Comparison of ENCODE assay signal across 15 cellular contexts in genomic region chr22:23127788-23128187, GRCh38. TPM values are rescaled to one million over a fixed set of nuclear protein-coding genes. Genes with fewer than 3 reads are reported as not detected.
DNase-seq lines count a peak whose midpoint lies in the region; ATAC-seq and TF ChIP-seq lines count a peak whose summit lies in the region.
"Had no signal": no experiment of that assay in that cellular context is flagged by ENCODE, and none has a peak within 500 bp of the region (broad histone marks: within the 10 kb centered on the region; RNA-seq: fewer than 3 reads in every experiment).

No MANE protein-coding gene starts in this region.

- peak overlapping the region; percentile 45; the same call in 1 of the 2 replicates for H3K9ac ChIP-seq in Karpas-422 (ENCODE audit: low read length)

- TF ChIP-seq CTCF in brain (conservative IDR thresholded peaks at IDR 0.05): no peak

- H3K9me3 Mint-ChIP-seq in brain: peaks cover 0 to 2% (median 0%) of the 10 kb centered on the region in 5 experiments
- H3K9me3 Mint-ChIP-seq in activated CD8-positive, alpha-beta T cell treated with anti-CD3 and anti-CD28 coated beads, Interleukin-2, amount 10 ng/mL, durations not matched to agents 7 days and 5 days (ENCODE audit: insufficient read depth): no peaks in the 10 kb centered on the region
- H3K9me3 Mint-ChIP-seq: CD8-positive, alpha-beta memory T cell; IgD-negative memory B cell had no signal

- H3K27ac ChIP-seq in Karpas-422 (ENCODE audit: low read length): no peak overlapping the region
- peak overlapping the region; percentile 86 for H3K27ac ChIP-seq in layer of hippocampus (ENCODE audit: low read depth, low read length)
- H3K27ac ChIP-seq in temporal lobe (ENCODE audit: low read depth, low read length): peak overlapping the region; percentile 83
- H3K27ac ChIP-seq: C4-2B, SJCRH30 had no signal

- H4K20me1 ChIP-seq in Karpas-422 (ENCODE audit: insufficient read depth, low read depth, low read length): no peaks in the 10 kb centered on the region

- peaks cover 19% of the 10 kb centered on the region for H3K36me3 Mint-ChIP-seq in brain
- no peaks in the 10 kb centered on the region for H3K36me3 Mint-ChIP-seq in activated CD8-positive, alpha-beta T cell treated with anti-CD3 and anti-CD28 coated beads, Interleukin-2, amount 10 ng/mL, durations not matched to agents 7 days and 5 days (ENCODE audit: low read depth)
- H3K36me3 Mint-ChIP-seq: CD8-positive, alpha-beta memory T cell had no signal

- CTCF ChIA-PET in activated CD8-positive, alpha-beta T cell treated with anti-CD3 and anti-CD28 coated beads, Interleukin-2, amount 10 ng/mL, durations not matched to agents 7 days and 5 days (lab: Charles Lee): interaction anchor here (0.8 to 7.0 kb wide), 11 partner anchors 9 to 374 kb away, joined by 3 to 146 read pairs (median 4); no protein-coding TSS in a partner anchor

- H3K9me3 ChIP-seq in Karpas-422 (ENCODE audit: low read length): no peaks in the 10 kb centered on the region
- H3K9me3 ChIP-seq: SJCRH30 had no signal

- ATAC-seq in activated CD8-positive, alpha-beta T cell treated with anti-CD3 and anti-CD28 coated beads, Interleukin-2, amount 10 ng/mL, durations not matched to agents 7 days and 5 days: no peak

- H3K36me3 ChIP-seq in Karpas-422 (ENCODE audit: insufficient read depth, low read length): no peaks in the 10 kb centered on the region
- H3K36me3 ChIP-seq: SJCRH30 had no signal

- peaks cover 3% of the 10 kb centered on the region for H3K27me3 Mint-ChIP-seq in brain
- no peaks in the 10 kb centered on the region for H3K27me3 Mint-ChIP-seq in activated CD8-positive, alpha-beta T cell treated with anti-CD3 and anti-CD28 coated beads, Interleukin-2, amount 10 ng/mL, durations not matched to agents 7 days and 5 days (ENCODE audit: low read depth)
- H3K27me3 Mint-ChIP-seq: CD8-positive, alpha-beta memory T cell; IgD-negative memory B cell had no signal

- no peak overlapping the region for H3K4me3 Mint-ChIP-seq in brain
- H3K4me3 Mint-ChIP-seq in activated CD8-positive, alpha-beta T cell treated with anti-CD3 and anti-CD28 coated beads, Interleukin-2, amount 10 ng/mL, durations not matched to agents 7 days and 5 days: no peak overlapping the region
- H3K4me3 Mint-ChIP-seq: CD8-positive, alpha-beta memory T cell; IgD-negative memory B cell had no signal

- POLR2A ChIA-PET in activated CD8-positive, alpha-beta T cell treated with anti-CD3 and anti-CD28 coated beads, Interleukin-2, amount 10 ng/mL, durations not matched to agents 7 days and 5 days (lab: Charles Lee): no interaction called here

- peaks cover 20% of the 10 kb centered on the region for H3K4me1 Mint-ChIP-seq in brain
- H3K4me1 Mint-ChIP-seq in activated CD8-positive, alpha-beta T cell treated with anti-CD3 and anti-CD28 coated beads, Interleukin-2, amount 10 ng/mL, durations not matched to agents 7 days and 5 days (ENCODE audit: low read depth): peaks cover 4% of the 10 kb centered on the region

- peaks cover 31% of the 10 kb centered on the region for H3K4me1 ChIP-seq in Karpas-422 (ENCODE audit: low read length)
- H3K4me1 ChIP-seq: SJCRH30 had no signal

- peak overlapping the region; percentile 25 for H3K4me2 ChIP-seq in Karpas-422 (ENCODE audit: low read depth, low read length, poor library complexity, severe bottlenecking)

- DNase-seq in Karpas-422 (no peak), islet precursor cell (no peak), NCI-H774 (lab: John Stamatoyannopoulos, UW) (no peak)
- no peak for DNase-seq in activated CD8-positive, alpha-beta T cell treated with anti-CD3 and anti-CD28 coated beads, Interleukin-2, amount 10 ng/mL, durations not matched to agents 7 days and 5 days
- DNase-seq: NCI-H1436 treated with DMSO at 0.1 percent for 48 hours had no signal

- no peak overlapping the region for H3K4me3 ChIP-seq in Karpas-422 (ENCODE audit: low read length)
- H3K4me3 ChIP-seq: SJCRH30 had no signal

- H3K9me2 ChIP-seq in Karpas-422 (replicated peaks; ENCODE audit: insufficient read depth, low read length): no peaks in the 10 kb centered on the region

- peak overlapping the region; percentile 83 to 93 (median 91) for H3K27ac Mint-ChIP-seq in brain
- no peak overlapping the region for H3K27ac Mint-ChIP-seq in activated CD8-positive, alpha-beta T cell treated with anti-CD3 and anti-CD28 coated beads, Interleukin-2, amount 10 ng/mL, durations not matched to agents 7 days and 5 days

- no peaks in the 10 kb centered on the region for H3K79me2 ChIP-seq in Karpas-422 (ENCODE audit: low read length)

- H3K27me3 ChIP-seq in Karpas-422 (ENCODE audit: low read length): no peaks in the 10 kb centered on the region
- no peaks in the 10 kb centered on the region for H3K27me3 ChIP-seq in layer of hippocampus (ENCODE audit: control insufficient read depth, insufficient read depth, low read length)
- H3K27me3 ChIP-seq: SJCRH30 had no signal

- H2AFZ ChIP-seq in Karpas-422 (ENCODE audit: low read length): no peak overlapping the region

RNA-seq across cellular contexts. Expression of gene RSPH14, which starts 14.0 kb away (rescaled TPM):
- total RNA-seq in Karpas-422 (2014; rRNA removed; shearing (Covaris generic); ENCODE audit: low replicate concordance): 2.6 and 3.1 TPM in 2 replicates
- polyA plus RNA-seq in brain (ENCODE audit: insufficient read depth, low read depth, low replicate concordance): 4.2 TPM
- 2.7 TPM for total RNA-seq in temporal lobe
- total RNA-seq in activated CD8-positive, alpha-beta T cell treated with anti-CD3 and anti-CD28 coated beads, Interleukin-2, amount 10 ng/mL, durations not matched to agents 7 days and 5 days: under 1 TPM; 0.21 to 0.31 TPM
- total RNA-seq: Calu3; CD8-positive, alpha-beta memory T cell; Daoy; H4; SJCRH30 had no signal

RNA-seq across cellular contexts. Expression of gene RAB36, which starts 17.5 kb away (rescaled TPM):
- 4.0 and 10.6 TPM in 2 replicates for total RNA-seq in Karpas-422 (2014; rRNA removed; shearing (Covaris generic); ENCODE audit: low replicate concordance)
- polyA plus RNA-seq in brain (ENCODE audit: insufficient read depth, low read depth, low replicate concordance): 13.4 TPM
- 4.9 TPM for total RNA-seq in temporal lobe
- total RNA-seq in activated CD8-positive, alpha-beta T cell treated with anti-CD3 and anti-CD28 coated beads, Interleukin-2, amount 10 ng/mL, durations not matched to agents 7 days and 5 days: 1 to 10 TPM in 1 of 2 experiments, under 1 TPM in 1; 0.79 to 1.0 TPM
- total RNA-seq: SJCRH30 had no signal

RNA-seq across cellular contexts. Expression of gene BCR, which starts 52.5 kb away (rescaled TPM):
- 29.7 and 40.5 TPM in 2 replicates for total RNA-seq in Karpas-422 (2014; rRNA removed; shearing (Covaris generic); ENCODE audit: low replicate concordance)
- polyA plus RNA-seq in brain (ENCODE audit: insufficient read depth, low read depth, low replicate concordance): 52.6 TPM
- 52.6 TPM for total RNA-seq in temporal lobe
- 10 to 100 TPM; 31.1 to 31.9 TPM for total RNA-seq in activated CD8-positive, alpha-beta T cell treated with anti-CD3 and anti-CD28 coated beads, Interleukin-2, amount 10 ng/mL, durations not matched to agents 7 days and 5 days

RNA-seq across cellular contexts. Expression of gene GNAZ, which starts 57.5 kb away (rescaled TPM):
- 33.0 and 33.8 TPM in 2 replicates for total RNA-seq in Karpas-422 (2014; rRNA removed; shearing (Covaris generic); ENCODE audit: low replicate concordance)
- 48.7 TPM for polyA plus RNA-seq in brain (ENCODE audit: insufficient read depth, low read depth, low replicate concordance)
- 124 TPM for total RNA-seq in temporal lobe
- total RNA-seq in activated CD8-positive, alpha-beta T cell treated with anti-CD3 and anti-CD28 coated beads, Interleukin-2, amount 10 ng/mL, durations not matched to agents 7 days and 5 days: under 1 TPM; 0.21 to 0.26 TPM
